13 cellular contexts compared by ENCODE assay signal in the genomic region with DNA sequence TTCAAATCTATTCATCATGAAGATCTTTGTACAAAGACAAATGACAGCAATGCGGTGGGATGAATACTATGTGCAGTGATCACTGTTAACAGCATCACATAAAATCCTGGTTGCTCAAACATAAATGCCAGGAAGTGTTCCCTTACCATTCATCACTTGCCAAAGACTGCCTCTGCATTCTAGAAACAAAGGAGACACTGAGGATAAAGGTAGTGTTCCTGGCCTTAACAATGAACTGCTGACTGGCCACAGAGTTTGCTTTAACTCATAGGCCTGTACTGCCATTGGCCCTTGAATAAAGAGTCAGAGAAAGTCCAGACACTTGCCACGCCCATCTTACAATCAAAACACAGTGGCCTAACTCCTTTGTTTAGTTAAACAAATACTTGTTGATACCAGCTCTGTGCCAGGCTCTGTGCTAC.
DNase-seq lines count a peak whose midpoint lies in the region; ATAC-seq, FAIRE-seq and TF ChIP-seq lines count a peak whose summit lies in the region.
"Had no signal": no experiment of that assay in that cellular context is flagged by ENCODE, and none has a peak within 500 bp of the region (broad histone marks: within the 10 kb centered on the region; RNA-seq: fewer than 3 reads in every experiment).

No MANE protein-coding gene starts in this region.

- no peaks in the 10 kb centered on the region for H3K27me3 ChIP-seq in RWPE2 (ENCODE audit: insufficient read depth, poor library complexity, severe bottlenecking)
- H3K27me3 ChIP-seq: dorsolateral prefrontal cortex had no signal

- H3K36me3 ChIP-seq in RWPE2 (ENCODE audit: low read depth) = peaks cover 17% of the 10 kb centered on the region

- H3K4me1 ChIP-seq in RWPE2 (ENCODE audit: insufficient read depth, poor library complexity, severe bottlenecking) = peaks cover 47% of the 10 kb centered on the region

- DNase-seq in NCI-H748 (lab: John Stamatoyannopoulos, UW; ENCODE audit: unreplicated experiment) (peak; percentile 35), NCI-H748 treated with DMSO at 0.1 percent for 48 hours (lab: John Stamatoyannopoulos, UW) (no peak), RWPE2 (ENCODE audit: low spot score) (no peak), iPS DF 19.7 (ENCODE audit: low read depth, low spot score) (peak; percentile 48), urothelium cell line (ENCODE audit: low spot score) (peak; percentile 26), AML-193 (lab: John Stamatoyannopoulos, UW) (no peak), NOMO-1 treated with DMSO at 0.1 percent for 48 hours (lab: John Stamatoyannopoulos, UW; ENCODE audit: unreplicated experiment) (no peak)
- DNase-seq: activated CD4-positive, alpha-beta T cell treated with anti-CD3 and anti-CD28 coated beads, Interleukin-2, amount 50 U/mL, for 48 hours; activated naive CD4-positive, alpha-beta T cell treated with anti-CD3 and anti-CD28 coated beads, Interleukin-2, amount 50 U/mL, for 16 hours; dorsolateral prefrontal cortex; NCI-H1930; stimulated activated naive CD4-positive, alpha-beta T cell treated with Interleukin-2 at 50 U/mL for 16 hours had no signal

- peak overlapping the region; percentile 96 for H3K27ac ChIP-seq in RWPE2 (ENCODE audit: poor library complexity, severe bottlenecking)

- no peaks in the 10 kb centered on the region for H3K9me3 ChIP-seq in RWPE2 (ENCODE audit: severe bottlenecking)

- no peak overlapping the region for H3K4me3 ChIP-seq in RWPE2 (ENCODE audit: severe bottlenecking)
- H3K4me3 ChIP-seq: dorsolateral prefrontal cortex had no signal

- peak; percentile 32 for FAIRE-seq in urothelium cell line (lab: Jason Lieb, UNC)

- ATAC-seq in RWPE2 (ENCODE audit: low read depth) (peak; percentile 60), HG03175 (IDR thresholded peaks at IDR 0.05; ENCODE audit: unreplicated experiment) (no peak)

- TF ChIP-seq CTCF in RWPE2 (IDR thresholded peaks at IDR 0.05; ENCODE audit: poor library complexity, severe bottlenecking) = no peak

Comparison
In these comparisons a context has a peak if more than half of its experiments do, and no peak if none do; other contexts are left out.
1. DNase-seq: peak in NCI-H748 (single experiment), iPS DF 19.7 (single experiment) and urothelium cell line (single experiment); none in NCI-H748 treated with DMSO at 0.1 percent for 48 hours (single experiment), RWPE2 (single experiment), AML-193 (0 of 2) and NOMO-1 treated with DMSO at 0.1 percent for 48 hours (single experiment).